ENCODE assay signal across 2 cellular contexts in the genomic region with DNA sequence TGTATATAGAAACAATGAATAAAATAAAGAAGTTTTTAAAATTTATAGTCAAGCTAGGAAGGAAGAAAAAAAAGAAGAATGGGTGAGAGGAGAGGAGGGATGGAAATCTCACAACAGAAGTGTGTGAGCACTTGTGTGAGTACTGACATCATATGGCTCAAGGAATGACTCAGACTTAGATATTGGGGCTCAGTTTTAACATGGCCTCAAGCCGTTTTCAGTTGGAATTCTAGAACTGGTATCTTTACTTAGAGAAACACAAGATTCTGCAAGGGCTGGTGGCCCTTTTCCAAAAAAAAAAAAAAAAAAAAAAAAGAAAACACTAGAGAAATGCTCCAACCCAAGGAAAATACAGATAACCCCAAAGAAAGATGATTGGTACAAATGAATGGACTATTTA.
TF ChIP-seq lines count a peak whose summit lies in the region.

No MANE protein-coding gene starts in this region.

TF ChIP-seq in IMR-90, 13 proteins besides CTCF, POLR2A, EP300 and RAD21:
- no peak for TF ChIP-seq SMC3 (IDR thresholded peaks at IDR 0.05; ENCODE audit: low read depth, low read length)
- TF ChIP-seq RFX5 (IDR thresholded peaks at IDR 0.05; ENCODE audit: low read depth, low read length), result no peak
- no peak for TF ChIP-seq MAFK (IDR thresholded peaks at IDR 0.05; ENCODE audit: low read depth, low read length)
- TF ChIP-seq MXI1 (IDR thresholded peaks at IDR 0.05; ENCODE audit: borderline replicate concordance, low read depth, low read length), result no peak
- no peak for TF ChIP-seq MAZ (IDR thresholded peaks at IDR 0.05; ENCODE audit: borderline replicate concordance, low read depth, low read length)
- TF ChIP-seq, protein P1, sequence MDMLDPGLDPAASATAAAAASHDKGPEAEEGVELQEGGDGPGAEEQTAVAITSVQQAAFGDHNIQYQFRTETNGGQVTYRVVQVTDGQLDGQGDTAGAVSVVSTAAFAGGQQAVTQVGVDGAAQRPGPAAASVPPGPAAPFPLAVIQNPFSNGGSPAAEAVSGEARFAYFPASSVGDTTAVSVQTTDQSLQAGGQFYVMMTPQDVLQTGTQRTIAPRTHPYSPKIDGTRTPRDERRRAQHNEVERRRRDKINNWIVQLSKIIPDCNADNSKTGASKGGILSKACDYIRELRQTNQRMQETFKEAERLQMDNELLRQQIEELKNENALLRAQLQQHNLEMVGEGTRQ (IDR thresholded peaks at IDR 0.05; ENCODE audit: low read depth, low read length), result no peak
- TF ChIP-seq CHD1 (IDR thresholded peaks at IDR 0.05; ENCODE audit: low read depth, low read length), result no peak
- TF ChIP-seq, protein P2, sequence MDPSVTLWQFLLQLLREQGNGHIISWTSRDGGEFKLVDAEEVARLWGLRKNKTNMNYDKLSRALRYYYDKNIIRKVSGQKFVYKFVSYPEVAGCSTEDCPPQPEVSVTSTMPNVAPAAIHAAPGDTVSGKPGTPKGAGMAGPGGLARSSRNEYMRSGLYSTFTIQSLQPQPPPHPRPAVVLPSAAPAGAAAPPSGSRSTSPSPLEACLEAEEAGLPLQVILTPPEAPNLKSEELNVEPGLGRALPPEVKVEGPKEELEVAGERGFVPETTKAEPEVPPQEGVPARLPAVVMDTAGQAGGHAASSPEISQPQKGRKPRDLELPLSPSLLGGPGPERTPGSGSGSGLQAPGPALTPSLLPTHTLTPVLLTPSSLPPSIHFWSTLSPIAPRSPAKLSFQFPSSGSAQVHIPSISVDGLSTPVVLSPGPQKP (IDR thresholded peaks at IDR 0.05; ENCODE audit: borderline replicate concordance, low read depth, low read length), result no peak
- no peak for TF ChIP-seq CEBPB (IDR thresholded peaks at IDR 0.05; ENCODE audit: low read depth, low read length)
- no peak for TF ChIP-seq FOS (IDR thresholded peaks at IDR 0.05; ENCODE audit: low read depth, low read length)
- TF ChIP-seq RCOR1 (IDR thresholded peaks at IDR 0.05; ENCODE audit: insufficient replicate concordance, low read length), result no peak

TF ChIP-seq in H1, 55 proteins besides CTCF, POLR2A, EP300 and RAD21:
- TF ChIP-seq HDAC6 (IDR thresholded peaks at IDR 0.05; ENCODE audit: low read depth, low read length) (no peak), JUND (IDR thresholded peaks at IDR 0.05; ENCODE audit: low read length) (no peak), CHD2 (IDR thresholded peaks at IDR 0.05; ENCODE audit: low read length) (no peak), SP4 (IDR thresholded peaks at IDR 0.05; ENCODE audit: low read length) (no peak), YY1 (IDR thresholded peaks at IDR 0.05; ENCODE audit: low read depth, low read length) (no peak), POLR2AphosphoS5 (IDR thresholded peaks at IDR 0.05; ENCODE audit: low read depth, low read length) (no peak), SIN3A (conservative IDR thresholded peaks at IDR 0.05 in 1 of 2, IDR thresholded peaks at IDR 0.05 in 1 of 2; ENCODE audit: low read depth in 1 of 2, low read length in 2 of 2) (no peak), TAF1 (IDR thresholded peaks at IDR 0.05; ENCODE audit: low read depth, low read length) (no peak), KDM1A (IDR thresholded peaks at IDR 0.05; ENCODE audit: borderline replicate concordance, low read length) (no peak)
